2 cellular contexts compared by ENCODE assay signal in the genomic region with DNA sequence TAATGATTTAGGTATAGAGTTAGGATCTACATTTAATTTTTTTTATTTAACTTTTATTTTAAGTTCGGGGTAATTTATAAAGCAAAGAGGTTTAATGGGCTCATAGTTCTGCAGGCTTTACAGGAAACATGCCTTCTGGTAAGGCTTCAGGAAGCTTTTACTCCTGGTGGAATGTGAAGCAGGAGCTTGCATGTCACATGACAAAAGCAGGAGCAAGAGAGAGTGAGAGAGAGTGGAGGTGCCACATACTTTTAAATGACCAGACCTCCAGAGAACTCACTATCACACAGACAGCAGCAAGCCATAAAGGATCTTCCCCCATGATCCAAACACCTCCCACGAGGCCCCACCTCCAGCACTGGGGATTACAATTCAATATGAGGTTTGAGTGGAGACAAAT.
TF ChIP-seq lines count a peak whose summit lies in the region.

No MANE protein-coding gene starts in this region.

TF ChIP-seq in GM23338, 12 proteins besides CTCF, POLR2A, EP300 and RAD21:
- TF ChIP-seq ZNF462 (CRISPR knock-in tag; IDR thresholded peaks at IDR 0.05) (no peak), ZNF114 (CRISPR knock-in tag; IDR thresholded peaks at IDR 0.05) (no peak), ZNF331 (CRISPR knock-in tag; IDR thresholded peaks at IDR 0.05; ENCODE audit: low read depth) (no peak), EZH2 (IDR thresholded peaks at IDR 0.05; ENCODE audit: low read depth, unreplicated experiment) (no peak), REST (IDR thresholded peaks at IDR 0.05; ENCODE audit: unreplicated experiment) (no peak)

TF ChIP-seq in K562, 482 proteins besides CTCF, POLR2A, EP300 and RAD21:
- TF ChIP-seq, protein P1, sequence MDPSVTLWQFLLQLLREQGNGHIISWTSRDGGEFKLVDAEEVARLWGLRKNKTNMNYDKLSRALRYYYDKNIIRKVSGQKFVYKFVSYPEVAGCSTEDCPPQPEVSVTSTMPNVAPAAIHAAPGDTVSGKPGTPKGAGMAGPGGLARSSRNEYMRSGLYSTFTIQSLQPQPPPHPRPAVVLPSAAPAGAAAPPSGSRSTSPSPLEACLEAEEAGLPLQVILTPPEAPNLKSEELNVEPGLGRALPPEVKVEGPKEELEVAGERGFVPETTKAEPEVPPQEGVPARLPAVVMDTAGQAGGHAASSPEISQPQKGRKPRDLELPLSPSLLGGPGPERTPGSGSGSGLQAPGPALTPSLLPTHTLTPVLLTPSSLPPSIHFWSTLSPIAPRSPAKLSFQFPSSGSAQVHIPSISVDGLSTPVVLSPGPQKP (CRISPR knock-in tag; IDR thresholded peaks at IDR 0.05): no peak
- peak; percentile 58 for TF ChIP-seq TFE3 (CRISPR knock-in tag; IDR thresholded peaks at IDR 0.05)
